Comparison of ENCODE assay signal across 10 cellular contexts in the genomic region with DNA sequence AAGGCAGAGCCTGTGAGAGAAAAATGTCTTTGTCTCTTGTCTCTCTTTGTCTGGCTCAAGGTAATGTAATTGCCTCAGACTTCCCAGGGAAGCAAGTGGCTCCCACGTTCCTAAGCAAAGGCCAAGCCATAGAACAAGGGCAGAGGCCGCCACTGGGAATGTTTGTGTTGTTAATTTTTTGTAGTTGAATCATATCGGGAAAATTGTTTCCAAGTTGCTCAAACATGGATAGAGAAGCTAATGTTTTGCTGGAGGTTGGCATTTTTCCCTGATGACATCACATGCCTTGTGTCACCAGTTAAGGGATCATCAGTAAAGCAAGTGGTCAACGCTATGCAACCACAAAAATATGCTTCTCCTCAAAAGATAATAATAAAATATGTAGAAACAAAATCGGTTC.
DNase-seq lines count a peak whose midpoint lies in the region; ATAC-seq and TF ChIP-seq lines count a peak whose summit lies in the region.
"Had no signal": no experiment of that assay in that cellular context is flagged by ENCODE, and none has a peak within 500 bp of the region (broad histone marks: within the 10 kb centered on the region; RNA-seq: fewer than 3 reads in every experiment).

No MANE protein-coding gene starts in this region.

- H3K9me2 ChIP-seq in Karpas-422 (replicated peaks; ENCODE audit: insufficient read depth, low read length), result no peaks in the 10 kb centered on the region

- H3K27ac ChIP-seq in VCaP, result peak overlapping the region; percentile 51; the same call in 1 of the 2 replicates
- H3K27ac ChIP-seq in Karpas-422 (ENCODE audit: low read length), result no peak overlapping the region

- no peak for TF ChIP-seq CTCF in VCaP (conservative IDR thresholded peaks at IDR 0.05)

- H3K4me1 ChIP-seq in Karpas-422 (ENCODE audit: low read length), result no peaks in the 10 kb centered on the region

- no peak overlapping the region for H3K4me3 ChIP-seq in Karpas-422 (ENCODE audit: low read length)

- no peak overlapping the region for H3K9ac ChIP-seq in Karpas-422 (ENCODE audit: low read length)

- H3K9me3 ChIP-seq in Karpas-422 (ENCODE audit: low read length), result no peaks in the 10 kb centered on the region

- H3K79me2 ChIP-seq in Karpas-422 (ENCODE audit: low read length), result no peaks in the 10 kb centered on the region

- ATAC-seq in HG03521 (IDR thresholded peaks at IDR 0.05; ENCODE audit: unreplicated experiment), result no peak
- no peak for ATAC-seq in GM19397 (IDR thresholded peaks at IDR 0.05; ENCODE audit: unreplicated experiment)

- H3K36me3 ChIP-seq in Karpas-422 (ENCODE audit: insufficient read depth, low read length), result no peaks in the 10 kb centered on the region

- peak; percentile 86 for DNase-seq in ELR (ENCODE audit: low read depth)
- DNase-seq in foreskin melanocyte, result peak; percentile 83
- peak; percentile 96 for DNase-seq in renal cortical epithelial cell (ENCODE audit: low read depth)
- no peak for DNase-seq in SIG-M5 (lab: John Stamatoyannopoulos, UW)
- DNase-seq in Karpas-422, result no peak
- DNase-seq: activated T-cell treated with anti-CD3 and anti-CD28 coated beads, Interleukin-2, amount 50 U/mL, for 48 hours; DMS 273 treated with DMSO at 0.1 percent for 48 hours had no signal

- H2AFZ ChIP-seq in Karpas-422 (ENCODE audit: low read length), result no peak overlapping the region

- no peaks in the 10 kb centered on the region; the same call in 1 of the 2 replicates for H3K27me3 ChIP-seq in Karpas-422 (ENCODE audit: low read length)

- no peak overlapping the region for H3K4me2 ChIP-seq in Karpas-422 (ENCODE audit: low read depth, low read length, poor library complexity, severe bottlenecking)

- no peaks in the 10 kb centered on the region for H4K20me1 ChIP-seq in Karpas-422 (ENCODE audit: insufficient read depth, low read depth, low read length)

Comparison
In these comparisons a context has a peak if more than half of its experiments do, and no peak if none do; other contexts are left out.
1. DNase-seq: peak in ELR (single experiment), foreskin melanocyte (single experiment) and renal cortical epithelial cell (single experiment); none in SIG-M5 (single experiment) and Karpas-422 (single experiment).